8 cellular contexts compared by ENCODE assay signal in genomic region chr20:62651285-62652021, GRCh38. TPM values are rescaled to one million over a fixed set of nuclear protein-coding genes. Genes with fewer than 3 reads are reported as not detected.
DNase-seq lines count a peak whose midpoint lies in the region; ATAC-seq and TF ChIP-seq lines count a peak whose summit lies in the region.

No MANE protein-coding gene starts in this region.

- no peak for TF ChIP-seq CTCF in right lobe of liver (IDR thresholded peaks at IDR 0.05)

- DNase-seq in SKM-1 (lab: John Stamatoyannopoulos, UW; ENCODE audit: unreplicated experiment) (peak; percentile 84), right lobe of liver (no peak), AG08395 (ENCODE audit: low spot score) (no peak)
- peak; percentile 81 for DNase-seq in activated naive CD8-positive, alpha-beta T cell treated with anti-CD3 and anti-CD28 coated beads, Interleukin-2, amount 10 ng/mL, durations not matched to agents 7 days and 5 days
- DNase-seq in stimulated activated CD8-positive, alpha-beta memory T cell treated with anti-CD3 and anti-CD28 coated beads, Interleukin-4, amount 100 ng/mL, for 1 hour (ENCODE audit: low read depth in 2 of 2, low spot score in 1 of 2): peak; percentile 60 to 67

- H3K27ac Mint-ChIP-seq in activated naive CD8-positive, alpha-beta T cell treated with anti-CD3 and anti-CD28 coated beads, Interleukin-2, amount 10 ng/mL, durations not matched to agents 7 days and 5 days: peak overlapping the region; percentile 98

- peak overlapping the region; percentile 91 to 98 (median 96) for H3K27ac ChIP-seq in right lobe of liver

- H3K4me3 ChIP-seq in right lobe of liver: peak overlapping the region in 2 of 3 donors; percentile 20 to 48

- POLR2A ChIA-PET in activated naive CD8-positive, alpha-beta T cell treated with anti-CD3 and anti-CD28 coated beads, Interleukin-2, amount 10 ng/mL, durations not matched to agents 7 days and 5 days (lab: Charles Lee): interaction anchor here (0.6 to 4.8 kb wide), 18 partner anchors 9 to 1428 kb away, joined by 3 to 60 read pairs (median 5); partner anchors contain the start of genes RGS19, RPS21 and SLCO4A1

- ATAC-seq in GM19324 (IDR thresholded peaks at IDR 0.05; ENCODE audit: low FRiP score, unreplicated experiment) (peak; percentile 64), HG03280 (IDR thresholded peaks at IDR 0.05; ENCODE audit: unreplicated experiment) (peak; percentile 55), right lobe of liver (peak; percentile 16 to 48 (median 34)), GM18519 (IDR thresholded peaks at IDR 0.05; ENCODE audit: low FRiP score, unreplicated experiment) (no peak)
- peak; percentile 80 for ATAC-seq in activated naive CD8-positive, alpha-beta T cell treated with anti-CD3 and anti-CD28 coated beads, Interleukin-2, amount 10 ng/mL, durations not matched to agents 7 days and 5 days (ENCODE audit: low read depth)

- H3K9me3 ChIP-seq in right lobe of liver: no peaks in the 10 kb centered on the region

- no peaks in the 10 kb centered on the region for H3K9me3 Mint-ChIP-seq in activated naive CD8-positive, alpha-beta T cell treated with anti-CD3 and anti-CD28 coated beads, Interleukin-2, amount 10 ng/mL, durations not matched to agents 7 days and 5 days

- H3K4me1 ChIP-seq in right lobe of liver: peaks cover 0 to 16% (median 7%) of the 10 kb centered on the region in 4 donors

- H3K4me1 Mint-ChIP-seq in activated naive CD8-positive, alpha-beta T cell treated with anti-CD3 and anti-CD28 coated beads, Interleukin-2, amount 10 ng/mL, durations not matched to agents 7 days and 5 days: peaks cover 48% of the 10 kb centered on the region

- no peaks in the 10 kb centered on the region for H3K27me3 Mint-ChIP-seq in activated naive CD8-positive, alpha-beta T cell treated with anti-CD3 and anti-CD28 coated beads, Interleukin-2, amount 10 ng/mL, durations not matched to agents 7 days and 5 days

- no peaks in the 10 kb centered on the region for H3K36me3 ChIP-seq in right lobe of liver

- peak overlapping the region; percentile 84 for H3K4me3 Mint-ChIP-seq in activated naive CD8-positive, alpha-beta T cell treated with anti-CD3 and anti-CD28 coated beads, Interleukin-2, amount 10 ng/mL, durations not matched to agents 7 days and 5 days

- peaks cover 18% of the 10 kb centered on the region for H3K36me3 Mint-ChIP-seq in activated naive CD8-positive, alpha-beta T cell treated with anti-CD3 and anti-CD28 coated beads, Interleukin-2, amount 10 ng/mL, durations not matched to agents 7 days and 5 days

- TF ChIP-seq POLR2A in right lobe of liver (IDR thresholded peaks at IDR 0.05): no peak

- WGBS in right lobe of liver (ENCODE audit: insufficient coverage, low coverage, low lambda C conversion rate, missing lambda C conversion rate): 33% methylated on average over 17 of the region's 24 CpGs

- intact Hi-C loops in right lobe of liver (cut with DNase I): no loop called here

- no peaks in the 10 kb centered on the region for H3K27me3 ChIP-seq in right lobe of liver

RNA-seq across cellular contexts. Expression of gene SLCO4A1, which starts 9.2 kb away (rescaled TPM):
- 10 to 100 TPM; 57.5 to 61.9 TPM for total RNA-seq in activated naive CD8-positive, alpha-beta T cell treated with anti-CD3 and anti-CD28 coated beads, Interleukin-2, amount 10 ng/mL, durations not matched to agents 7 days and 5 days
- total RNA-seq in right lobe of liver: 1 to 10 TPM in 5 of 6 experiments, under 1 TPM in 1; 0.93 to 8.8 (median 4.3) TPM

RNA-seq across cellular contexts. Expression of gene NTSR1, which starts 57.2 kb away (rescaled TPM):
- under 1 TPM; 0.33 to 0.37 TPM for total RNA-seq in activated naive CD8-positive, alpha-beta T cell treated with anti-CD3 and anti-CD28 coated beads, Interleukin-2, amount 10 ng/mL, durations not matched to agents 7 days and 5 days
- under 1 TPM in 4 of 6 experiments, not detected in 2; 0.04 to 0.74 (median 0.09) TPM for total RNA-seq in right lobe of liver

Comparison
In these comparisons a context has a peak if more than half of its experiments do, and no peak if none do; other contexts are left out.
1. DNase-seq: peak in SKM-1 (single experiment), activated naive CD8-positive, alpha-beta T cell treated with anti-CD3 and anti-CD28 coated beads, Interleukin-2, amount 10 ng/mL, durations not matched to agents 7 days and 5 days (single experiment) and stimulated activated CD8-positive, alpha-beta memory T cell treated with anti-CD3 and anti-CD28 coated beads, Interleukin-4, amount 100 ng/mL, for 1 hour (2 of 2); none in right lobe of liver (0 of 3) and AG08395 (single experiment).
2. RNA of gene SLCO4A1, which starts 9.2 kb away (total RNA-seq): 57.5 to 61.9 TPM in activated naive CD8-positive, alpha-beta T cell treated with anti-CD3 and anti-CD28 coated beads, Interleukin-2, amount 10 ng/mL, durations not matched to agents 7 days and 5 days; 0.93 to 8.8 TPM in right lobe of liver; every median in the first group is over 4 times any median in the second.